1 cellular context compared by ENCODE assay signal in the genomic region with DNA sequence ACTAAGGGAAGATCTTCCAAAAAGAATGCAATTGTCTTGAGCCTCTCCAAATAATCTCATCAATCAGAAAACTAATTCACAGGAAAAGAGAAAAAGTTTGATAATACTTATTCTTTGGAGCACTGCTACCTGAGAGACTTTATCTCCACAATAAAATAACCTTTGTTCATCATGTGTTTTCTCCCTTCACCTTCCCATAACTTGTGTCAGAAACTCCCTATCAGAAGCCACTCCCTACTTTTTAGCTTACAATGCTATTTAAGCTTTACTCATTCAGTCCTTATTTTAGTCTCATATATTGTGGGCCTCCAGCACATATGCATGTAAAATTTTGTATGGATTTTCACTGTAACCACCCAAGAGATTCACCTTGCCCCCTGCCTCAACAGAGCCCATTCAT.
A peak's percentile ranks its signal among the peaks of the same experiment; 100 is the strongest.
TF ChIP-seq lines count a peak whose summit lies in the region.

No MANE protein-coding gene starts in this region.

TF ChIP-seq in liver, 16 proteins besides CTCF, POLR2A, EP300 and RAD21 (continued from another document):
- TF ChIP-seq HNF4A (conservative IDR thresholded peaks at IDR 0.05) = peak in 1 of 2 donors; percentile 62
